ENCODE assay signal across 1 cellular context in the genomic region with DNA sequence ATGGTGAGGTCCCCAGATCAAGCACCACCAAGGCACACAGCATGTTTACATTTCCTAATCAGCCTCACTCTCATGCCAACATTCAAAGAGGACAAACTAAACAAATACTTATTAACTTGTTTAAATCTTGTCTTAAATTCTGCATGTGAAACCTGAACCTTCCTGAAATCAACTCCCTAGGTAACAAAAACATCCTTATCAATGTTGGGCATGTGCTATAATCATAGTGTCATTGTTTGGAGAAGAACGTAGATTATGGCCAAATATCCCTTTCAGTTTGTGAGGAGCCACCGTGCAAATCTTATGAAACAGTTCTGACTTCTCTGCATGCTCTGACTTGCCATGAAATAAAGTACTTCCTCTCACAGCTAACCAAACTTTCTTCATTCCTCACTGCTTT.
TF ChIP-seq lines count a peak whose summit lies in the region.

No MANE protein-coding gene starts in this region.

TF ChIP-seq in HEK293, 187 proteins besides CTCF, POLR2A, EP300 and RAD21 (continued from another document and continues in another):
- TF ChIP-seq, protein P1, sequence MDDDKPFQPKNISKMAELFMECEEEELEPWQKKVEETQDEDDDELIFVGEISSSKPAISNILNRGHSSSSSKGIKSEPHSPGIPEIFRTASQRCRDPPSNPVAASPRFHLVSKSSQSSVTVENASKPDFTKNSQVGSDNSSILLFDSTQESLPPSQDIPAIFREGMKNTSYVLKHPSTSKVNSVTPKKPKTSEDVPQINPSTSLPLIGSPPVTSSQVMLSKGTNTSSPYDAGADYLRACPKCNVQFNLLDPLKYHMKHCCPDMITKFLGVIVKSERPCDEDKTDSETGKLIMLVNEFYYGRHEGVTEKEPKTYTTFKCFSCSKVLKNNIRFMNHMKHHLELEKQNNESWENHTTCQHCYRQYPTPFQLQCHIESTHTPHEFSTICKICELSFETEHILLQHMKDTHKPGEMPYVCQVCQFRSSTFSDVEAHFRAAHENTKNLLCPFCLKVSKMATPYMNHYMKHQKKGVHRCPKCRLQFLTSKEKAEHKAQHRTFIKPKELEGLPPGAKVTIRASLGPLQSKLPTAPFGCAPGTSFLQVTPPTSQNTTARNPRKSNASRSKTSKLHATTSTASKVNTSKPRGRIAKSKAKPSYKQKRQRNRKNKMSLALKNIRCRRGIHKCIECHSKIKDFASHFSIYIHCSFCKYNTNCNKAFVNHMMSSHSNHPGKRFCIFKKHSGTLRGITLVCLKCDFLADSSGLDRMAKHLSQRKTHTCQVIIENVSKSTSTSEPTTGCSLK (tag by site-specific recombination; IDR thresholded peaks at IDR 0.05) = no peak
- TF ChIP-seq ZFP41 (tag by site-specific recombination; IDR thresholded peaks at IDR 0.05; ENCODE audit: borderline replicate concordance) (no peak), YY2 (tag by site-specific recombination; IDR thresholded peaks at IDR 0.05) (no peak), GLIS2 (tag by site-specific recombination; IDR thresholded peaks at IDR 0.05) (no peak), ZNF335 (tag by site-specific recombination; conservative IDR thresholded peaks at IDR 0.05) (0 out of 2 replicates have a peak, but pooled peaks have one; percentile 13), ZBTB48 (tag by site-specific recombination; IDR thresholded peaks at IDR 0.05) (peak; percentile 44; the same call in 1 of the 2 replicates), ZNF791 (tag by site-specific recombination; IDR thresholded peaks at IDR 0.05) (no peak), ZNF600 (tag by site-specific recombination; IDR thresholded peaks at IDR 0.05) (no peak), ZNF677 (tag by site-specific recombination; IDR thresholded peaks at IDR 0.05) (no peak), ZNF211 (tag by site-specific recombination; IDR thresholded peaks at IDR 0.05; ENCODE audit: low read depth) (no peak), ZNF514 (tag by site-specific recombination; IDR thresholded peaks at IDR 0.05) (no peak), ZNF37A (tag by site-specific recombination; IDR thresholded peaks at IDR 0.05) (no peak), ZNF23 (tag by site-specific recombination; IDR thresholded peaks at IDR 0.05; ENCODE audit: borderline replicate concordance) (no peak), ZNF350 (tag by site-specific recombination; IDR thresholded peaks at IDR 0.05) (no peak), KLF8 (tag by site-specific recombination; IDR thresholded peaks at IDR 0.05) (no peak), ZNF133 (tag by site-specific recombination; IDR thresholded peaks at IDR 0.05) (no peak), ZNF433 (tag by site-specific recombination; IDR thresholded peaks at IDR 0.05; ENCODE audit: low read depth) (no peak), ZNF747 (tag by site-specific recombination; IDR thresholded peaks at IDR 0.05) (no peak), ZBTB20 (tag by site-specific recombination; IDR thresholded peaks at IDR 0.05) (no peak), KLF9 (tag by site-specific recombination; IDR thresholded peaks at IDR 0.05; ENCODE audit: low read depth) (no peak), PRDM1 (tag by site-specific recombination; IDR thresholded peaks at IDR 0.05) (no peak), ZNF501 (tag by site-specific recombination; IDR thresholded peaks at IDR 0.05) (no peak), ZNF169 (tag by site-specific recombination; IDR thresholded peaks at IDR 0.05) (no peak), ZNF830 (tag by site-specific recombination; IDR thresholded peaks at IDR 0.05; ENCODE audit: low read depth) (no peak), ZNF132 (tag by site-specific recombination; IDR thresholded peaks at IDR 0.05; ENCODE audit: borderline replicate concordance) (no peak), ZNF221 (tag by site-specific recombination; IDR thresholded peaks at IDR 0.05; ENCODE audit: borderline replicate concordance) (no peak), GLI4 (tag by site-specific recombination; IDR thresholded peaks at IDR 0.05) (no peak), ZBTB21 (tag by site-specific recombination; IDR thresholded peaks at IDR 0.05) (no peak), ZNF24 (tag by site-specific recombination; IDR thresholded peaks at IDR 0.05) (no peak; the same call in 1 of the 2 replicates), HOXD13 (CRISPR knock-in tag; IDR thresholded peaks at IDR 0.05; ENCODE audit: borderline replicate concordance) (no peak), ZNF837 (tag by site-specific recombination; IDR thresholded peaks at IDR 0.05) (no peak), ZFP37 (tag by site-specific recombination; IDR thresholded peaks at IDR 0.05) (no peak), ZFHX2 (tag by site-specific recombination; conservative IDR thresholded peaks at IDR 0.05) (no peak), ZNF354C (tag by site-specific recombination; IDR thresholded peaks at IDR 0.05; ENCODE audit: borderline replicate concordance, low read depth) (no peak), ZNF521 (tag by site-specific recombination; IDR thresholded peaks at IDR 0.05) (no peak), ZNF623 (tag by site-specific recombination; IDR thresholded peaks at IDR 0.05) (no peak), RBAK (tag by site-specific recombination; IDR thresholded peaks at IDR 0.05) (no peak), ZNF558 (tag by site-specific recombination; IDR thresholded peaks at IDR 0.05) (no peak), ZBTB8A (tag by site-specific recombination; IDR thresholded peaks at IDR 0.05) (0 out of 2 replicates have a peak, but pooled peaks have one; percentile 22), ZNF571 (tag by site-specific recombination; IDR thresholded peaks at IDR 0.05) (no peak), ZNF266 (tag by site-specific recombination; IDR thresholded peaks at IDR 0.05; ENCODE audit: low read depth) (no peak), ZNF473 (tag by site-specific recombination; IDR thresholded peaks at IDR 0.05) (no peak)
- TF ChIP-seq, protein P2, sequence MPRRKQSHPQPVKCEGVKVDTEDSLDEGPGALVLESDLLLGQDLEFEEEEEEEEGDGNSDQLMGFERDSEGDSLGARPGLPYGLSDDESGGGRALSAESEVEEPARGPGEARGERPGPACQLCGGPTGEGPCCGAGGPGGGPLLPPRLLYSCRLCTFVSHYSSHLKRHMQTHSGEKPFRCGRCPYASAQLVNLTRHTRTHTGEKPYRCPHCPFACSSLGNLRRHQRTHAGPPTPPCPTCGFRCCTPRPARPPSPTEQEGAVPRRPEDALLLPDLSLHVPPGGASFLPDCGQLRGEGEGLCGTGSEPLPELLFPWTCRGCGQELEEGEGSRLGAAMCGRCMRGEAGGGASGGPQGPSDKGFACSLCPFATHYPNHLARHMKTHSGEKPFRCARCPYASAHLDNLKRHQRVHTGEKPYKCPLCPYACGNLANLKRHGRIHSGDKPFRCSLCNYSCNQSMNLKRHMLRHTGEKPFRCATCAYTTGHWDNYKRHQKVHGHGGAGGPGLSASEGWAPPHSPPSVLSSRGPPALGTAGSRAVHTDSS (tag by site-specific recombination; IDR thresholded peaks at IDR 0.05) = no peak
- TF ChIP-seq, protein P3, sequence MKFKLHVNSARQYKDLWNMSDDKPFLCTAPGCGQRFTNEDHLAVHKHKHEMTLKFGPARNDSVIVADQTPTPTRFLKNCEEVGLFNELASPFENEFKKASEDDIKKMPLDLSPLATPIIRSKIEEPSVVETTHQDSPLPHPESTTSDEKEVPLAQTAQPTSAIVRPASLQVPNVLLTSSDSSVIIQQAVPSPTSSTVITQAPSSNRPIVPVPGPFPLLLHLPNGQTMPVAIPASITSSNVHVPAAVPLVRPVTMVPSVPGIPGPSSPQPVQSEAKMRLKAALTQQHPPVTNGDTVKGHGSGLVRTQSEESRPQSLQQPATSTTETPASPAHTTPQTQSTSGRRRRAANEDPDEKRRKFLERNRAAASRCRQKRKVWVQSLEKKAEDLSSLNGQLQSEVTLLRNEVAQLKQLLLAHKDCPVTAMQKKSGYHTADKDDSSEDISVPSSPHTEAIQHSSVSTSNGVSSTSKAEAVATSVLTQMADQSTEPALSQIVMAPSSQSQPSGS (tag by site-specific recombination; IDR thresholded peaks at IDR 0.05; ENCODE audit: low read depth) = no peak
- TF ChIP-seq, protein P4, sequence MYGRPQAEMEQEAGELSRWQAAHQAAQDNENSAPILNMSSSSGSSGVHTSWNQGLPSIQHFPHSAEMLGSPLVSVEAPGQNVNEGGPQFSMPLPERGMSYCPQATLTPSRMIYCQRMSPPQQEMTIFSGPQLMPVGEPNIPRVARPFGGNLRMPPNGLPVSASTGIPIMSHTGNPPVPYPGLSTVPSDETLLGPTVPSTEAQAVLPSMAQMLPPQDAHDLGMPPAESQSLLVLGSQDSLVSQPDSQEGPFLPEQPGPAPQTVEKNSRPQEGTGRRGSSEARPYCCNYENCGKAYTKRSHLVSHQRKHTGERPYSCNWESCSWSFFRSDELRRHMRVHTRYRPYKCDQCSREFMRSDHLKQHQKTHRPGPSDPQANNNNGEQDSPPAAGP (tag by site-specific recombination; IDR thresholded peaks at IDR 0.05) = no peak
- TF ChIP-seq, protein P5, sequence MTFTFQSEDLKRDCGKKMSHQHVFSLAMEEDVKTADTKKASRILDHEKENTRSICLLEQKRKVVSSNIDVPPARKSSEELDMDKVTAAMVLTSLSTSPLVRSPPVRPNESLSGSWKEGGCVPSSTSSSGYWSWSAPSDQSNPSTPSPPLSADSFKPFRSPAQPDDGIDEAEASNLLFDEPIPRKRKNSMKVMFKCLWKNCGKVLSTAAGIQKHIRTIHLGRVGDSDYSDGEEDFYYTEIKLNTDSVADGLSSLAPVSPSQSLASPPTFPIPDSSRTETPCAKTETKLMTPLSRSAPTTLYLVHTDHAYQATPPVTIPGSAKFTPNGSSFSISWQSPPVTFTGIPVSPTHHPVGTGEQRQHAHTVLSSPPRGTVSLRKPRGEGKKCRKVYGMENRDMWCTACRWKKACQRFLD (tag by site-specific recombination; IDR thresholded peaks at IDR 0.05) = no peak
- TF ChIP-seq, protein P6, sequence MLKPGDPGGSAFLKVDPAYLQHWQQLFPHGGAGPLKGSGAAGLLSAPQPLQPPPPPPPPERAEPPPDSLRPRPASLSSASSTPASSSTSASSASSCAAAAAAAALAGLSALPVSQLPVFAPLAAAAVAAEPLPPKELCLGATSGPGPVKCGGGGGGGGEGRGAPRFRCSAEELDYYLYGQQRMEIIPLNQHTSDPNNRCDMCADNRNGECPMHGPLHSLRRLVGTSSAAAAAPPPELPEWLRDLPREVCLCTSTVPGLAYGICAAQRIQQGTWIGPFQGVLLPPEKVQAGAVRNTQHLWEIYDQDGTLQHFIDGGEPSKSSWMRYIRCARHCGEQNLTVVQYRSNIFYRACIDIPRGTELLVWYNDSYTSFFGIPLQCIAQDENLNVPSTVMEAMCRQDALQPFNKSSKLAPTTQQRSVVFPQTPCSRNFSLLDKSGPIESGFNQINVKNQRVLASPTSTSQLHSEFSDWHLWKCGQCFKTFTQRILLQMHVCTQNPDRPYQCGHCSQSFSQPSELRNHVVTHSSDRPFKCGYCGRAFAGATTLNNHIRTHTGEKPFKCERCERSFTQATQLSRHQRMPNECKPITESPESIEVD (tag by site-specific recombination; IDR thresholded peaks at IDR 0.05) = peak; percentile 53
- TF ChIP-seq, protein P7, sequence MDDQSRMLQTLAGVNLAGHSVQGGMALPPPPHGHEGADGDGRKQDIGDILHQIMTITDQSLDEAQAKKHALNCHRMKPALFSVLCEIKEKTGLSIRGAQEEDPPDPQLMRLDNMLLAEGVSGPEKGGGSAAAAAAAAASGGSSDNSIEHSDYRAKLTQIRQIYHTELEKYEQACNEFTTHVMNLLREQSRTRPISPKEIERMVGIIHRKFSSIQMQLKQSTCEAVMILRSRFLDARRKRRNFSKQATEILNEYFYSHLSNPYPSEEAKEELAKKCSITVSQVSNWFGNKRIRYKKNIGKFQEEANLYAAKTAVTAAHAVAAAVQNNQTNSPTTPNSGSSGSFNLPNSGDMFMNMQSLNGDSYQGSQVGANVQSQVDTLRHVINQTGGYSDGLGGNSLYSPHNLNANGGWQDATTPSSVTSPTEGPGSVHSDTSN (CRISPR knock-in tag; IDR thresholded peaks at IDR 0.05) = no peak
- TF ChIP-seq, protein P8, sequence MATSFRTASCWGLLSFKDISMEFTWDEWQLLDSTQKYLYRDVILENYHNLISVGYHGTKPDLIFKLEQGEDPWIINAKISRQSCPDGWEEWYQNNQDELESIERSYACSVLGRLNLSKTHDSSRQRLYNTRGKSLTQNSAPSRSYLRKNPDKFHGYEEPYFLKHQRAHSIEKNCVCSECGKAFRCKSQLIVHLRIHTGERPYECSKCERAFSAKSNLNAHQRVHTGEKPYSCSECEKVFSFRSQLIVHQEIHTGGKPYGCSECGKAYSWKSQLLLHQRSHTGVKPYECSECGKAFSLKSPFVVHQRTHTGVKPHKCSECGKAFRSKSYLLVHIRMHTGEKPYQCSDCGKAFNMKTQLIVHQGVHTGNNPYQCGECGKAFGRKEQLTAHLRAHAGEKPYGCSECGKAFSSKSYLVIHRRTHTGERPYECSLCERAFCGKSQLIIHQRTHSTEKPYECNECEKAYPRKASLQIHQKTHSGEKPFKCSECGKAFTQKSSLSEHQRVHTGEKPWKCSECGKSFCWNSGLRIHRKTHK (tag by site-specific recombination; IDR thresholded peaks at IDR 0.05) = no peak
- TF ChIP-seq, protein P9, sequence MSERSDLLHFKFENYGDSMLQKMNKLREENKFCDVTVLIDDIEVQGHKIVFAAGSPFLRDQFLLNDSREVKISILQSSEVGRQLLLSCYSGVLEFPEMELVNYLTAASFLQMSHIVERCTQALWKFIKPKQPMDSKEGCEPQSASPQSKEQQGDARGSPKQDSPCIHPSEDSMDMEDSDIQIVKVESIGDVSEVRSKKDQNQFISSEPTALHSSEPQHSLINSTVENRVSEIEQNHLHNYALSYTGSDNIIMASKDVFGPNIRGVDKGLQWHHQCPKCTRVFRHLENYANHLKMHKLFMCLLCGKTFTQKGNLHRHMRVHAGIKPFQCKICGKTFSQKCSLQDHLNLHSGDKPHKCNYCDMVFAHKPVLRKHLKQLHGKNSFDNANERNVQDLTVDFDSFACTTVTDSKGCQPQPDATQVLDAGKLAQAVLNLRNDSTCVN (tag by site-specific recombination; optimal IDR thresholded peaks at IDR 0.05) = no peak
- TF ChIP-seq, protein P10, sequence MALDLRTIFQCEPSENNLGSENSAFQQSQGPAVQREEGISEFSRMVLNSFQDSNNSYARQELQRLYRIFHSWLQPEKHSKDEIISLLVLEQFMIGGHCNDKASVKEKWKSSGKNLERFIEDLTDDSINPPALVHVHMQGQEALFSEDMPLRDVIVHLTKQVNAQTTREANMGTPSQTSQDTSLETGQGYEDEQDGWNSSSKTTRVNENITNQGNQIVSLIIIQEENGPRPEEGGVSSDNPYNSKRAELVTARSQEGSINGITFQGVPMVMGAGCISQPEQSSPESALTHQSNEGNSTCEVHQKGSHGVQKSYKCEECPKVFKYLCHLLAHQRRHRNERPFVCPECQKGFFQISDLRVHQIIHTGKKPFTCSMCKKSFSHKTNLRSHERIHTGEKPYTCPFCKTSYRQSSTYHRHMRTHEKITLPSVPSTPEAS (tag by site-specific recombination; IDR thresholded peaks at IDR 0.05) = no peak
